1 cellular context compared by ENCODE assay signal in genomic region chr11:122181893-122182292, GRCh38.
TF ChIP-seq lines count a peak whose summit lies in the region.

No MANE protein-coding gene starts in this region.

TF ChIP-seq in HCT116, 20 proteins besides CTCF, POLR2A, EP300 and RAD21:
- TF ChIP-seq, protein P1, sequence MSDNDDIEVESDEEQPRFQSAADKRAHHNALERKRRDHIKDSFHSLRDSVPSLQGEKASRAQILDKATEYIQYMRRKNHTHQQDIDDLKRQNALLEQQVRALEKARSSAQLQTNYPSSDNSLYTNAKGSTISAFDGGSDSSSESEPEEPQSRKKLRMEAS (IDR thresholded peaks at IDR 0.05), result 0 out of 2 replicates have a peak, but pooled peaks have one; percentile 24
- TF ChIP-seq SIN3A (IDR thresholded peaks at IDR 0.05; ENCODE audit: low read depth), result no peak
TF ChIP-seq in HCT116: peak in this region for 1.
